In the genomic region with DNA sequence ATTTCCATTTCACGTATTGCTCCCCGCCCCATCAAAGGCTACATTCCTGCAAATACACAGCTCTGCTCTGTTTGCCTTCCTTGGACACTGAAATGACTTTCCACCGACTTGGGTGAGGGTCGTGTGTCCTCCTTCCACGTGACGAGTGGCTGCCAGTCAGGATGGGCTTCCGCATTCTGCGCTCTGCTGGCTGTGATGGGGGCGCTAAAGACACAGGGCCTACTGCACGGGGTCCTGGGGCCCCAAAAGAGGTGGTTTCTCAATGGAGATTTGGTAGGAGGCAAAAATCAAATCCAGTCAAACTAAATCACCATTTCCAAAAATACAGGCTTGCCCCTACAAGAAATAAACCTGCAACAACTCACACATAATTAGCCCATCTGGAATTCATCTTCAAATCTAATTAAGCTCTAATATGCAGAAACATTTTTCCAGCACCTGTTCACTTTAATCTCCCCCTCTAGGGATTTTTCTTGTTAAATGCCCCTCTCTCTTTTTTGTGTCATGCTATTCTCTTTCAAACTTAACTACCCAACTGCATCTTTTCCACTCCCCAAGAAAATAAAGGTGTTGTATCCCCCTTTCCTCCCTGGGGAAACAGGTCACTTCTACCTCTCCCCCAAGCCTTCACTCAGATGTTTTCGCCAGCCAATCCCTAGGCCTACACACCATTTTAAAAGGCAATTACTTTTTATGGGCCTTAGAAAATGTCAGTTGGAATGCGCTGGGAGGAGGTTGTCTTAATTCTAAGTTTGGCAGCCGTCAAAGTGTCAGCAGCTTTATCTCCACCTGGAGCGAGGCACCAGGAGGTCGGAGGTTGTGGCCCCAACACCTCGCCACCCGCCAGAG, we compare ENCODE assay signal across 20 cellular contexts. TPM values are rescaled to one million over a fixed set of nuclear protein-coding genes. Genes with fewer than 3 reads are reported as not detected.
DNase-seq lines count a peak whose midpoint lies in the region; ATAC-seq and TF ChIP-seq lines count a peak whose summit lies in the region.
"Had no signal": no experiment of that assay in that cellular context is flagged by ENCODE, and none has a peak within 500 bp of the region (broad histone marks: within the 10 kb centered on the region; RNA-seq: fewer than 3 reads in every experiment).

No MANE protein-coding gene starts in this region.

- H3K4me2 ChIP-seq in GM23338: no peak overlapping the region

- TF ChIP-seq CTCF in GM23338 (conservative IDR thresholded peaks at IDR 0.05; ENCODE audit: low read depth in 2 of 2) (peak in 1 of 2 experiments; percentile 31; a peak in 3 of 4 replicates), Panc1 (IDR thresholded peaks at IDR 0.05) (no peak)

- no peaks in the 10 kb centered on the region; the same call in 2 of the 3 replicates for H3K4me1 Mint-ChIP-seq in GM23338
- H3K4me1 Mint-ChIP-seq in T-helper 2 cell treated with Interferon-gamma antibody and Interleukin-4, amounts not matched to agents 5 μg/mL and 100 μg/mL, for 36 hours (ENCODE audit: low read depth): no peaks in the 10 kb centered on the region
- H3K4me1 Mint-ChIP-seq: endodermal cell had no signal

- H3K27ac ChIP-seq in GM23338 (ENCODE audit: low read depth): no peak overlapping the region
- H3K27ac ChIP-seq in Panc1 (ENCODE audit: low read length): peak overlapping the region; percentile 100
- H3K27ac ChIP-seq: heart right ventricle had no signal

- POLR2A ChIA-PET in Panc1 (lab: Charles Lee): interaction anchor here (0.6 kb wide), 2 partner anchors 15 to 18 kb away, joined by 5 to 6 read pairs; no protein-coding TSS in a partner anchor

- no TSS peak for BruUV-seq in Panc1 (replicated peaks; lab: Mats Ljungman, UMichigan)

- H3K4me3 ChIP-seq in GM23338 (no peak overlapping the region), Panc1 (ENCODE audit: low read depth in 2 of 2, low read length in 2 of 2) (no peak overlapping the region)
- H3K4me3 ChIP-seq: HAP-1, heart right ventricle, MG63 had no signal

- peaks cover 5% of the 10 kb centered on the region for H3K27me3 Mint-ChIP-seq in GM23338 (ENCODE audit: insufficient read depth, low read depth, poor library complexity)
- H3K27me3 Mint-ChIP-seq in T-helper 2 cell treated with Interferon-gamma antibody and Interleukin-4, amounts not matched to agents 5 μg/mL and 100 μg/mL, for 36 hours (ENCODE audit: low read depth): no peaks in the 10 kb centered on the region
- H3K27me3 Mint-ChIP-seq: activated CD4-positive, alpha-beta T cell treated with anti-CD3 and anti-CD28 coated beads, Interleukin-2, amount 10 ng/mL, durations not matched to agents 24 days and 14 days; naive thymus-derived CD4-positive, alpha-beta T cell; stimulated activated naive CD8-positive, alpha-beta T cell treated with anti-CD3 and anti-CD28 coated beads, Interleukin-15, Interleukin-2, amounts not matched to agents 100 ng/mL and 50 ng/mL, for 24 hours had no signal

- H3K4me3 Mint-ChIP-seq in GM23338: no peak overlapping the region
- H3K4me3 Mint-ChIP-seq in T-helper 2 cell treated with Interferon-gamma antibody and Interleukin-4, amounts not matched to agents 5 μg/mL and 100 μg/mL, for 36 hours: no peak overlapping the region
- H3K4me3 Mint-ChIP-seq: activated CD4-positive, alpha-beta T cell treated with anti-CD3 and anti-CD28 coated beads, Interleukin-2, amount 10 ng/mL, durations not matched to agents 24 days and 14 days; endodermal cell; naive thymus-derived CD4-positive, alpha-beta T cell; stimulated activated naive CD8-positive, alpha-beta T cell treated with anti-CD3 and anti-CD28 coated beads, Interleukin-15, Interleukin-2, amounts not matched to agents 100 ng/mL and 50 ng/mL, for 24 hours had no signal

- intact Hi-C loops in Panc1 (cut with micrococcal nuclease; ENCODE audit: unreplicated experiment) (no loop called here), left colon (cut with DNase I, micrococcal nuclease) (no loop called here)

- H3K36me3 ChIP-seq in GM23338 (ENCODE audit: insufficient read depth): peaks cover 9% of the 10 kb centered on the region; the same call in 1 of the 2 replicates
- H3K36me3 ChIP-seq in Panc1 (ENCODE audit: control insufficient read depth, insufficient read depth, low read length): peaks cover 25% of the 10 kb centered on the region

- H4K20me1 ChIP-seq in GM23338 (replicated peaks; ENCODE audit: insufficient read depth): peaks cover 19% of the 10 kb centered on the region

- H3K27me3 ChIP-seq in GM23338 (ENCODE audit: insufficient read depth): no peaks in the 10 kb centered on the region
- H3K27me3 ChIP-seq in Panc1 (ENCODE audit: control insufficient read depth, insufficient read depth, low read length): no peaks in the 10 kb centered on the region
- H3K27me3 ChIP-seq: heart right ventricle, MG63 had no signal

- in situ Hi-C loops in Panc1 (cut with HindIII; ENCODE audit: low pct_unique_long_range_greater_than_20kb, low sequenced_read_pairs): no loop called here

- CTCF ChIA-PET in Panc1 (lab: Charles Lee): no interaction called here

- H3K79me2 ChIP-seq in GM23338 (replicated peaks; ENCODE audit: insufficient read depth): peaks cover 2% of the 10 kb centered on the region

- H3K36me3 Mint-ChIP-seq in GM23338 (ENCODE audit: low read depth): peaks cover 70% of the 10 kb centered on the region
- peaks cover 27% of the 10 kb centered on the region for H3K36me3 Mint-ChIP-seq in T-helper 2 cell treated with Interferon-gamma antibody and Interleukin-4, amounts not matched to agents 5 μg/mL and 100 μg/mL, for 36 hours (ENCODE audit: low read depth)

- peak; percentile 75 for DNase-seq in D341Med (ENCODE audit: low spot score)
- DNase-seq in GM23338 (ENCODE audit: low spot score): no peak
- DNase-seq in Panc1 (ENCODE audit: low read depth, low spot score): no peak
- DNase-seq in left colon: no peak
- no peak for DNase-seq in hippocampal formation (lab: John Stamatoyannopoulos, UW)
- no peak for DNase-seq in NOMO-1 treated with DMSO at 0.1 percent for 48 hours (lab: John Stamatoyannopoulos, UW; ENCODE audit: unreplicated experiment)
- no peak for DNase-seq in T-helper 2 cell treated with Interferon-gamma antibody and Interleukin-4, amounts not matched to agents 5 μg/mL and 100 μg/mL, for 36 hours (ENCODE audit: low spot score)
- DNase-seq: activated CD4-positive, alpha-beta T cell treated with anti-CD3 and anti-CD28 coated beads, Interleukin-2, amount 10 ng/mL, durations not matched to agents 24 days and 14 days; activated naive CD4-positive, alpha-beta T cell; aorta; endodermal cell; GF-D8; heart right ventricle; mammary epithelial cell; MG63; naive thymus-derived CD4-positive, alpha-beta T cell; NCI-H187 treated with DMSO at 0.1 percent for 48 hours; trophoblast cell had no signal

- ATAC-seq in GM23338 (peak; percentile 28; the same call in 1 of the 3 replicates), Panc1 (peak; percentile 14; the same call in 1 of the 2 replicates), left colon (peak; percentile 54)
- ATAC-seq: heart right ventricle; naive thymus-derived CD4-positive, alpha-beta T cell had no signal

- H3F3A ChIP-seq in GM23338 (replicated peaks; ENCODE audit: low read depth): 0 out of 2 replicates have a peak, but pooled peaks cover 2% of the 10 kb centered on the region

- no peaks in the 10 kb centered on the region; the same call in 2 of the 3 replicates for H3K9me3 Mint-ChIP-seq in GM23338
- H3K9me3 Mint-ChIP-seq in T-helper 2 cell treated with Interferon-gamma antibody and Interleukin-4, amounts not matched to agents 5 μg/mL and 100 μg/mL, for 36 hours: no peaks in the 10 kb centered on the region
- H3K9me3 Mint-ChIP-seq: activated CD4-positive, alpha-beta T cell treated with anti-CD3 and anti-CD28 coated beads, Interleukin-2, amount 10 ng/mL, durations not matched to agents 24 days and 14 days; endodermal cell; stimulated activated naive CD8-positive, alpha-beta T cell treated with anti-CD3 and anti-CD28 coated beads, Interleukin-15, Interleukin-2, amounts not matched to agents 100 ng/mL and 50 ng/mL, for 24 hours had no signal

- H3K9me3 ChIP-seq in Panc1 (ENCODE audit: control insufficient read depth, insufficient read depth, low read depth, low read length): no peaks in the 10 kb centered on the region
- H3K9me3 ChIP-seq: HAP-1, heart right ventricle, MG63 had no signal

- H3K9me2 ChIP-seq in GM23338 (ENCODE audit: insufficient read depth): no peaks in the 10 kb centered on the region

- H3K4me1 ChIP-seq in GM23338 (ENCODE audit: insufficient read depth): no peaks in the 10 kb centered on the region
- H3K4me1 ChIP-seq in Panc1 (ENCODE audit: control insufficient read depth, insufficient read depth, low read length): peaks cover 77% of the 10 kb centered on the region

- H2AFZ ChIP-seq in GM23338: no peak overlapping the region

- 0 out of 2 replicates have a peak overlapping the region, but pooled peaks have one; percentile 3 for H3K27ac Mint-ChIP-seq in GM23338
- no peak overlapping the region for H3K27ac Mint-ChIP-seq in T-helper 2 cell treated with Interferon-gamma antibody and Interleukin-4, amounts not matched to agents 5 μg/mL and 100 μg/mL, for 36 hours
- H3K27ac Mint-ChIP-seq: activated CD4-positive, alpha-beta T cell treated with anti-CD3 and anti-CD28 coated beads, Interleukin-2, amount 10 ng/mL, durations not matched to agents 24 days and 14 days; endodermal cell; stimulated activated naive CD8-positive, alpha-beta T cell treated with anti-CD3 and anti-CD28 coated beads, Interleukin-15, Interleukin-2, amounts not matched to agents 100 ng/mL and 50 ng/mL, for 24 hours had no signal

TF ChIP-seq in GM23338, 12 proteins besides CTCF, POLR2A, EP300 and RAD21 (continues in another document):
- no peak for TF ChIP-seq ZNF331 (CRISPR knock-in tag; IDR thresholded peaks at IDR 0.05; ENCODE audit: low read depth)
- TF ChIP-seq, protein P1, sequence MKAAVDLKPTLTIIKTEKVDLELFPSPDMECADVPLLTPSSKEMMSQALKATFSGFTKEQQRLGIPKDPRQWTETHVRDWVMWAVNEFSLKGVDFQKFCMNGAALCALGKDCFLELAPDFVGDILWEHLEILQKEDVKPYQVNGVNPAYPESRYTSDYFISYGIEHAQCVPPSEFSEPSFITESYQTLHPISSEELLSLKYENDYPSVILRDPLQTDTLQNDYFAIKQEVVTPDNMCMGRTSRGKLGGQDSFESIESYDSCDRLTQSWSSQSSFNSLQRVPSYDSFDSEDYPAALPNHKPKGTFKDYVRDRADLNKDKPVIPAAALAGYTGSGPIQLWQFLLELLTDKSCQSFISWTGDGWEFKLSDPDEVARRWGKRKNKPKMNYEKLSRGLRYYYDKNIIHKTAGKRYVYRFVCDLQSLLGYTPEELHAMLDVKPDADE (IDR thresholded peaks at IDR 0.05): no peak
- no peak for TF ChIP-seq NANOG (IDR thresholded peaks at IDR 0.05; ENCODE audit: borderline replicate concordance)
- TF ChIP-seq EZH2 (IDR thresholded peaks at IDR 0.05; ENCODE audit: low read depth, unreplicated experiment): no peak

RNA-seq across cellular contexts. Expression of a gene that starts 21.9 kb away (rescaled TPM):
- total RNA-seq in GM23338 (2014; rRNA removed; shearing (Covaris generic)): 50.5 and 52.8 TPM in 2 replicates
- 16.0 and 16.2 TPM in 2 replicates for polyA plus RNA-seq in GM23338 (2016; fragmentation: Nextera tagmentation; extraction: Ambion mirVana)
- total RNA-seq in Panc1 (2021; ENCODE audit: unreplicated experiment) (265 TPM), left colon (10 to 100 TPM; 25.4 to 28.8 TPM)
- polyA plus RNA-seq in Panc1 (2012; ENCODE audit: insufficient read length): 232 TPM

RNA-seq across cellular contexts. Expression of a gene that starts 45.8 kb away (rescaled TPM):
- total RNA-seq in GM23338 (2014; rRNA removed; shearing (Covaris generic)): 1.6 TPM in 1 of 2 replicates, not detected in the other
- 0.13 TPM in 1 of 2 replicates, not detected in the other for polyA plus RNA-seq in GM23338 (2016; fragmentation: Nextera tagmentation; extraction: Ambion mirVana)
- total RNA-seq in Panc1 (2021; ENCODE audit: unreplicated experiment) (1.2 TPM), left colon (1 to 10 TPM; 2.3 to 4.9 TPM)
- polyA plus RNA-seq in Panc1 (2012; ENCODE audit: insufficient read length): 9.6 TPM
- polyA plus RNA-seq: naive thymus-derived CD4-positive, alpha-beta T cell had no signal
